Comparison of ENCODE assay signal across 10 cellular contexts in the genomic region with DNA sequence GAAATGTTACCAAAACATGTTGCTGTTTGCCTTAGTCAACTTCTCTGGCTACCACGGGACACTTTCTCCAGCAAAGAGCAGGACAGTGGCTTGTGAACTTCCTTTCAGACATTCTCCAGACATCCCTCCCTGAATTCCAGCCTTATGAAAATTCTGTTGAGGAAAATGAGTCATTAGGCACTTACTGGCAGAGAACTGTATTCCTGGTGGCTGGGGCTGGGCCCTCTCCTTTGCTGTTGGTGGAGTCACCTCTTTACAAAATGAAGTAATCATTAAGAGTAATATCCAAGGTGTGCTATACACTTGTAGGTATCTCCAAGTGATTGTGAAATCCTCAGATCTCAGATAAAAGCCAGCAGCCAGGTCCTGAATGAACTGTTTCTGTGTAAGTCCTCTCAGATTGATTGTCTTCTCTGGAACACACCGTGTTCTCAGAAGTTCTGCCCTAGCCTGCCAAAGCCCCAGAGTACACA. TPM values are rescaled to one million over a fixed set of nuclear protein-coding genes. Genes with fewer than 3 reads are reported as not detected.
DNase-seq lines count a peak whose midpoint lies in the region; ATAC-seq and TF ChIP-seq lines count a peak whose summit lies in the region.
"Had no signal": no experiment of that assay in that cellular context is flagged by ENCODE, and none has a peak within 500 bp of the region (broad histone marks: within the 10 kb centered on the region; RNA-seq: fewer than 3 reads in every experiment).

No MANE protein-coding gene starts in this region.

- peak overlapping the region in 1 of 2 experiments; percentile 31; a peak in 1 of 4 replicates for H3K4me3 ChIP-seq in SK-N-SH (ENCODE audit: low read depth in 2 of 2, low read length in 1 of 2)
- no peak overlapping the region for H3K4me3 ChIP-seq in foreskin fibroblast (ENCODE audit: low read depth in 1 of 2, low read length in 2 of 2)
- no peak overlapping the region for H3K4me3 ChIP-seq in psoas muscle

- H3K27me3 Mint-ChIP-seq in natural killer cell treated with Interleukin-12 subunit alpha and Interleukin-12 subunit beta and Interleukin-15 and Interleukin-18, amount 100 ng/mL, for 72 hours, result peaks cover 32% of the 10 kb centered on the region in 2 donors

- ATAC-seq in psoas muscle, result peak in 3 of 4 donors; percentile 59 to 66 (median 66)
- no peak for ATAC-seq in natural killer cell treated with Interleukin-12 subunit alpha and Interleukin-12 subunit beta and Interleukin-15 and Interleukin-18, amount 100 ng/mL, for 72 hours

- H3K9me3 ChIP-seq in SK-N-SH (no peaks in the 10 kb centered on the region), psoas muscle (no peaks in the 10 kb centered on the region)

- 48% methylated on average over 2 of the region's 2 CpGs for WGBS in SK-N-SH (ENCODE audit: low lambda C conversion rate)
- 30 to 53% (median 35%) methylated on average over 2 of the region's 2 CpGs for WGBS in psoas muscle, 3 donors

- no peaks in the 10 kb centered on the region for H3K4me1 Mint-ChIP-seq in natural killer cell treated with Interleukin-12 subunit alpha and Interleukin-12 subunit beta and Interleukin-15 and Interleukin-18, amount 100 ng/mL, for 72 hours (ENCODE audit: low read depth in 2 of 2)
- H3K4me1 Mint-ChIP-seq: IgD-negative memory B cell had no signal

- H3K4me1 ChIP-seq in SK-N-SH (ENCODE audit: control insufficient read depth in 1 of 2, insufficient read depth in 2 of 2, low read depth in 1 of 2, low read length in 1 of 2) (peaks cover 0 to 17% of the 10 kb centered on the region in 2 experiments; a peak in 2 of 4 replicates), psoas muscle (peaks cover 5% of the 10 kb centered on the region)

- H3F3A ChIP-seq in SK-N-SH (replicated peaks; ENCODE audit: insufficient read depth), result peaks cover 23% of the 10 kb centered on the region

- H3K27ac ChIP-seq in SK-N-SH (ENCODE audit: low read depth in 2 of 2, low read length in 1 of 2) (peak overlapping the region; percentile 92 to 99), psoas muscle (no peak overlapping the region)

- H4K20me1 ChIP-seq in SK-N-SH (ENCODE audit: insufficient read depth), result no peaks in the 10 kb centered on the region

- TF ChIP-seq RAD21 in SK-N-SH (IDR thresholded peaks at IDR 0.05; ENCODE audit: low read length), result no peak

- H3K9me3 Mint-ChIP-seq in natural killer cell treated with Interleukin-12 subunit alpha and Interleukin-12 subunit beta and Interleukin-15 and Interleukin-18, amount 100 ng/mL, for 72 hours, result no peaks in the 10 kb centered on the region

- no peaks in the 10 kb centered on the region for H3K9me2 ChIP-seq in SK-N-SH

- peak overlapping the region; percentile 74 for H3K4me2 ChIP-seq in SK-N-SH

- DNase-seq in COLO829 (ENCODE audit: low spot score) (peak; percentile 71), SK-N-SH (no peak), foreskin fibroblast (peak; percentile 87 to 92), psoas muscle (peak in 1 of 2 donors; percentile 29)
- no peak for DNase-seq in activated CD8-positive, alpha-beta memory T cell treated with anti-CD3 and anti-CD28 coated beads, Interleukin-2, amount 50 U/mL, for 48 hours
- DNase-seq in activated T-cell treated with anti-CD3 and anti-CD28 coated beads, Interleukin-2, amount 50 U/mL, for 48 hours, result no peak
- no peak for DNase-seq in stimulated activated CD4-positive, alpha-beta T cell treated with anti-CD3 and anti-CD28 coated beads, Interleukin-2, amount 100 ng/mL, for 24 hours
- DNase-seq in natural killer cell treated with Interleukin-12 subunit alpha and Interleukin-12 subunit beta and Interleukin-15 and Interleukin-18, amount 100 ng/mL, for 72 hours (ENCODE audit: low spot score), result no peak
- DNase-seq: OCI-M1 had no signal

- no peak overlapping the region for H3K4me3 Mint-ChIP-seq in natural killer cell treated with Interleukin-12 subunit alpha and Interleukin-12 subunit beta and Interleukin-15 and Interleukin-18, amount 100 ng/mL, for 72 hours
- H3K4me3 Mint-ChIP-seq: IgD-negative memory B cell had no signal

- TF ChIP-seq EP300 in SK-N-SH (IDR thresholded peaks at IDR 0.05; ENCODE audit: borderline replicate concordance in 1 of 2, low read depth in 1 of 2, low read length in 1 of 2), result peak; percentile 69 to 98

- H3K27me3 ChIP-seq in SK-N-SH (ENCODE audit: insufficient read depth) (no peaks in the 10 kb centered on the region), psoas muscle (ENCODE audit: insufficient read depth in 3 of 3, low read length in 2 of 3) (no peaks in the 10 kb centered on the region)

- CTCF ChIA-PET in SK-N-SH (lab: Yijun Ruan, JAX), result no interaction called here

- POLR2A ChIA-PET in SK-N-SH (lab: Yijun Ruan, JAX), result no interaction called here

- H3K36me3 ChIP-seq in SK-N-SH (replicated peaks in 1 of 2; ENCODE audit: control insufficient read depth in 1 of 2, insufficient read depth in 2 of 2, low read length in 1 of 2) (peaks cover 4 to 11% of the 10 kb centered on the region in 2 experiments), psoas muscle (ENCODE audit: insufficient read depth in 1 of 2, low read depth in 1 of 2) (no peaks in the 10 kb centered on the region)

- no peak overlapping the region for H3K27ac Mint-ChIP-seq in natural killer cell treated with Interleukin-12 subunit alpha and Interleukin-12 subunit beta and Interleukin-15 and Interleukin-18, amount 100 ng/mL, for 72 hours
- H3K27ac Mint-ChIP-seq: IgD-negative memory B cell had no signal

- peaks cover 36% of the 10 kb centered on the region for H3K79me2 ChIP-seq in SK-N-SH (ENCODE audit: insufficient read depth)

- intact Hi-C loops in psoas muscle (cut with DNase I), result loop anchor here in 1 of 2 donors (1.0 kb wide), 1 partner anchor 23 kb away; no protein-coding TSS in a partner anchor

- TF ChIP-seq CTCF in SK-N-SH (IDR thresholded peaks at IDR 0.05) (no peak), foreskin fibroblast (IDR thresholded peaks at IDR 0.05; ENCODE audit: low read depth, low read length) (no peak), psoas muscle (IDR thresholded peaks at IDR 0.05) (no peak)

- H3K9ac ChIP-seq in SK-N-SH, result peak overlapping the region; percentile 89

- H3K36me3 Mint-ChIP-seq in natural killer cell treated with Interleukin-12 subunit alpha and Interleukin-12 subunit beta and Interleukin-15 and Interleukin-18, amount 100 ng/mL, for 72 hours, result no peaks in the 10 kb centered on the region

- H2AFZ ChIP-seq in SK-N-SH (ENCODE audit: low read depth), result peak overlapping the region; percentile 21; the same call in 1 of the 2 replicates

TF ChIP-seq in SK-N-SH, 30 proteins besides CTCF, POLR2A, EP300 and RAD21 (continues in another document):
- TF ChIP-seq SIN3A (IDR thresholded peaks at IDR 0.05; ENCODE audit: borderline replicate concordance, low read depth, low read length), result peak; percentile 82; the same call in 1 of the 2 replicates
- TF ChIP-seq, protein P1, sequence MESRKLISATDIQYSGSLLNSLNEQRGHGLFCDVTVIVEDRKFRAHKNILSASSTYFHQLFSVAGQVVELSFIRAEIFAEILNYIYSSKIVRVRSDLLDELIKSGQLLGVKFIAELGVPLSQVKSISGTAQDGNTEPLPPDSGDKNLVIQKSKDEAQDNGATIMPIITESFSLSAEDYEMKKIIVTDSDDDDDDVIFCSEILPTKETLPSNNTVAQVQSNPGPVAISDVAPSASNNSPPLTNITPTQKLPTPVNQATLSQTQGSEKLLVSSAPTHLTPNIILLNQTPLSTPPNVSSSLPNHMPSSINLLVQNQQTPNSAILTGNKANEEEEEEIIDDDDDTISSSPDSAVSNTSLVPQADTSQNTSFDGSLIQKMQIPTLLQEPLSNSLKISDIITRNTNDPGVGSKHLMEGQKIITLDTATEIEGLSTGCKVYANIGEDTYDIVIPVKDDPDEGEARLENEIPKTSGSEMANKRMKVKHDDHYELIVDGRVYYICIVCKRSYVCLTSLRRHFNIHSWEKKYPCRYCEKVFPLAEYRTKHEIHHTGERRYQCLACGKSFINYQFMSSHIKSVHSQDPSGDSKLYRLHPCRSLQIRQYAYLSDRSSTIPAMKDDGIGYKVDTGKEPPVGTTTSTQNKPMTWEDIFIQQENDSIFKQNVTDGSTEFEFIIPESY (IDR thresholded peaks at IDR 0.05; ENCODE audit: borderline replicate concordance, low read depth), result no peak; the same call in 1 of the 2 replicates
- TF ChIP-seq ELF1 (IDR thresholded peaks at IDR 0.05), result no peak
- peak; percentile 58; the same call in 1 of the 2 replicates for TF ChIP-seq TAF1 (IDR thresholded peaks at IDR 0.05; ENCODE audit: borderline replicate concordance, low read depth, low read length)
- no peak for TF ChIP-seq USF1 (IDR thresholded peaks at IDR 0.05; ENCODE audit: borderline replicate concordance, low read depth)
- TF ChIP-seq POLR2AphosphoS5 (IDR thresholded peaks at IDR 0.05; ENCODE audit: low read depth, low read length), result peak; percentile 95
- peak; percentile 73; the same call in 1 of the 2 replicates for TF ChIP-seq FOXM1 (IDR thresholded peaks at IDR 0.05; ENCODE audit: low read depth)
- no peak for TF ChIP-seq FOXJ3 (CRISPR knock-in tag; IDR thresholded peaks at IDR 0.05)
- TF ChIP-seq MXI1 (IDR thresholded peaks at IDR 0.05; ENCODE audit: low read depth, low read length), result no peak
- no peak for TF ChIP-seq RFX5 (IDR thresholded peaks at IDR 0.05; ENCODE audit: low read length)
- no peak for TF ChIP-seq GABPA (IDR thresholded peaks at IDR 0.05; ENCODE audit: low read depth)
- 0 out of 2 replicates have a peak, but pooled peaks have one; percentile 50 for TF ChIP-seq MEF2A (IDR thresholded peaks at IDR 0.05; ENCODE audit: borderline replicate concordance, low read depth)
- TF ChIP-seq CHD2 (IDR thresholded peaks at IDR 0.05; ENCODE audit: low read length, partially characterized antibody), result no peak
- TF ChIP-seq RXRA (IDR thresholded peaks at IDR 0.05; ENCODE audit: borderline replicate concordance, low read depth), result peak; percentile 96
- TF ChIP-seq NFIC (IDR thresholded peaks at IDR 0.05; ENCODE audit: borderline replicate concordance), result peak; percentile 94
- TF ChIP-seq GATA2 (CRISPR knock-in tag; IDR thresholded peaks at IDR 0.05), result no peak

RNA-seq across cellular contexts. Expression of gene FAP, which starts 1.4 kb away (rescaled TPM):
- polyA plus RNA-seq in SK-N-SH (2012; rRNA removed) (36.9 and 57.8 TPM in 2 replicates), psoas muscle (1 to 10 TPM in 2 of 3 donors, under 1 TPM in 1; 0.96 to 1.6 (median 1.3) TPM)
- 42.3 and 46.7 TPM in 2 replicates for polyA plus RNA-seq in SK-N-SH (2012; cell fraction: cytosol; rRNA removed)
- polyA plus RNA-seq in SK-N-SH (2012; cell fraction: nucleus; rRNA removed), result 60.8 and 125 TPM in 2 replicates
- 1 to 10 TPM; 1.6 to 7.5 (median 3.2) TPM for total RNA-seq in psoas muscle
- not detected for total RNA-seq in natural killer cell treated with Interleukin-12 subunit alpha and Interleukin-12 subunit beta and Interleukin-15 and Interleukin-18, amount 100 ng/mL, for 72 hours
- polyA plus RNA-seq: IgD-negative memory B cell had no signal

Comparison
In these comparisons a context has a peak if more than half of its experiments do, and no peak if none do; other contexts are left out.
1. DNase-seq: peak in COLO829 (single experiment) and foreskin fibroblast (2 of 2); none in SK-N-SH (single experiment), activated CD8-positive, alpha-beta memory T cell treated with anti-CD3 and anti-CD28 coated beads, Interleukin-2, amount 50 U/mL, for 48 hours (single experiment), activated T-cell treated with anti-CD3 and anti-CD28 coated beads, Interleukin-2, amount 50 U/mL, for 48 hours (0 of 2), stimulated activated CD4-positive, alpha-beta T cell treated with anti-CD3 and anti-CD28 coated beads, Interleukin-2, amount 100 ng/mL, for 24 hours (0 of 2) and natural killer cell treated with Interleukin-12 subunit alpha and Interleukin-12 subunit beta and Interleukin-15 and Interleukin-18, amount 100 ng/mL, for 72 hours (single experiment).
2. ATAC-seq: peak in psoas muscle (3 of 4); none in natural killer cell treated with Interleukin-12 subunit alpha and Interleukin-12 subunit beta and Interleukin-15 and Interleukin-18, amount 100 ng/mL, for 72 hours (0 of 2).